13 cellular contexts compared by ENCODE assay signal in the genomic region with DNA sequence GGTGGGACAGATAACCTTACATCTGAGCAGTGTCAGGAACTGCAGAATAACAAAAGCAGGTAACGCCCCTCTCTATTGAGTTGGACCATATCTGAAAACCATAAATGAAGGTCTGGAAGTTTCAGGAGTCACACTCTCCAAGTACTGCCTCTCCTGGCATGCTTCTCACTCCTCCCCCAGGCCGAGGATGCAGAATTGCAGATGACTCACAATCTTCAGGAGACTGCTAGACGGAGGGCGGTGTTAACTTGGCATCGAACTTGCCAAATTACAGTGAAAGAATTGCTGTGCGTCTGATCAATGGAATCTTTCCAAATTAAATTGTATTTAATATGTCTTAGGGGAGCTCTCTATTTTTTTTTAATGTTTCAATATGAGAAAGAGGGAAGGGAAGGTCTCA.
DNase-seq lines count a peak whose midpoint lies in the region; ATAC-seq lines count a peak whose summit lies in the region.
"Had no signal": no experiment of that assay in that cellular context is flagged by ENCODE, and none has a peak within 500 bp of the region (broad histone marks: within the 10 kb centered on the region; RNA-seq: fewer than 3 reads in every experiment).

No MANE protein-coding gene starts in this region.

- H3K27me3 ChIP-seq in BLaER1 treated with 17β-estradiol and CSF1 and Interleukin-3, amounts not matched to agents 10 nM and 100 nM = peaks cover 0 to 42% (median 0%) of the 10 kb centered on the region in 11 experiments; a peak in 6 of 22 replicates

- ATAC-seq in HG03469 (IDR thresholded peaks at IDR 0.05; ENCODE audit: unreplicated experiment) (no peak), HG02981 (IDR thresholded peaks at IDR 0.05; ENCODE audit: unreplicated experiment) (no peak)

- H3K36me3 Mint-ChIP-seq in immature natural killer cell = no peaks in the 10 kb centered on the region

- H3K4me1 ChIP-seq in BLaER1 treated with 17β-estradiol and CSF1 and Interleukin-3, amounts not matched to agents 10 nM and 100 nM = peaks cover 53 to 88% (median 79%) of the 10 kb centered on the region in 10 experiments

- no peaks in the 10 kb centered on the region for H3K9me3 ChIP-seq in BLaER1 treated with 17β-estradiol and CSF1 and Interleukin-3, amounts not matched to agents 10 nM and 100 nM (replicated peaks in 1 of 11)
- H3K9me3 ChIP-seq: Caco-2 had no signal

- no peak overlapping the region for H3K9ac ChIP-seq in BLaER1 treated with 17β-estradiol and CSF1 and Interleukin-3, amounts not matched to agents 10 nM and 100 nM

- no peak overlapping the region for H3K4me3 Mint-ChIP-seq in immature natural killer cell

- no peak overlapping the region for H3K4me3 ChIP-seq in BLaER1 treated with 17β-estradiol and CSF1 and Interleukin-3, amounts not matched to agents 10 nM and 100 nM

- intact Hi-C loops in posterior vena cava (cut with DNase I) = no loop called here

- H3K4me1 Mint-ChIP-seq in immature natural killer cell = peaks cover 21 to 29% of the 10 kb centered on the region in 2 donors

- H3K27ac Mint-ChIP-seq in immature natural killer cell = no peak overlapping the region

- no peaks in the 10 kb centered on the region; a peak in 1 of 22 replicates for H4K20me1 ChIP-seq in BLaER1 treated with 17β-estradiol and CSF1 and Interleukin-3, amounts not matched to agents 10 nM and 100 nM

- peaks cover 2 to 17% (median 14%) of the 10 kb centered on the region in 3 donors for H3K27me3 Mint-ChIP-seq in immature natural killer cell (ENCODE audit: low read depth in 3 of 3)

- DNase-seq in NCI-H226 (peak; percentile 90), dedifferentiated amniotic fluid mesenchymal stem cell (ENCODE audit: extremely low spot score) (peak; percentile 91), mucosa of gallbladder (ENCODE audit: low spot score) (peak; percentile 75), posterior vena cava (ENCODE audit: low spot score) (no peak), immature natural killer cell (no peak)
- DNase-seq: Caco-2; cortex of kidney; NCI-H345; retina; stimulated activated CD8-positive, alpha-beta memory T cell treated with anti-CD3 and anti-CD28 coated beads, Interleukin-4, amount 100 ng/mL, for 48 hours had no signal

- no peak overlapping the region for H3K27ac ChIP-seq in BLaER1 treated with 17β-estradiol and CSF1 and Interleukin-3, amounts not matched to agents 10 nM and 100 nM

- peaks cover 0 to 2% (median 0%) of the 10 kb centered on the region in 6 donors for H3K9me3 Mint-ChIP-seq in immature natural killer cell

- no peaks in the 10 kb centered on the region for H3K36me3 ChIP-seq in BLaER1 treated with 17β-estradiol and CSF1 and Interleukin-3, amounts not matched to agents 10 nM and 100 nM

- H3K4me2 ChIP-seq in BLaER1 treated with 17β-estradiol and CSF1 and Interleukin-3, amounts not matched to agents 10 nM and 100 nM = peak overlapping the region in 10 of 11 experiments; percentile 6 to 89 (median 70); a peak in 15 of 22 replicates

Comparison
In these comparisons a context has a peak if more than half of its experiments do, and no peak if none do; other contexts are left out.
1. DNase-seq: peak in NCI-H226 (single experiment), dedifferentiated amniotic fluid mesenchymal stem cell (single experiment) and mucosa of gallbladder (single experiment); none in posterior vena cava (single experiment) and immature natural killer cell (0 of 3).